In genomic region chr14:82390586-82390985, GRCh38 we compare ENCODE assay signal across 24 cellular contexts.
"Had no signal": no experiment of that assay in that cellular context is flagged by ENCODE, and none has a peak within 500 bp of the region (broad histone marks: within the 10 kb centered on the region; RNA-seq: fewer than 3 reads in every experiment).

No MANE protein-coding gene starts in this region.

- H3K4me3 ChIP-seq: neural progenitor cell, ovary, psoas muscle, right lobe of liver, sigmoid colon, stomach, thoracic aorta, thyroid gland, transverse colon, upper lobe of right lung, uterus had no signal

- FAIRE-seq: small intestine had no signal

- H3K9me3 ChIP-seq: ovary, psoas muscle, right lobe of liver, sigmoid colon, stomach, thoracic aorta, thyroid gland, transverse colon, upper lobe of right lung, uterus had no signal

- H3K27ac ChIP-seq: neural progenitor cell, ovary, psoas muscle, right lobe of liver, sigmoid colon, stomach, thoracic aorta, thyroid gland, transverse colon, upper lobe of right lung, uterus had no signal

- ATAC-seq: naive thymus-derived CD4-positive, alpha-beta T cell; natural killer cell; psoas muscle; right cardiac atrium; right lobe of liver; stimulated activated effector memory CD8-positive, alpha-beta T cell treated with anti-CD3 and anti-CD28 coated beads, Interleukin-12 subunit alpha, Interleukin-12 subunit beta, amount 100 ng/mL, for 72 hours; stimulated activated naive B cell treated with anti-CD40 and anti-IgM and Interleukin-4, amounts not matched to agents 10 μg/mL and 1 μg/mL and 100 μg/mL, for 72 hours; upper lobe of right lung had no signal

- H3K4me1 ChIP-seq: neural progenitor cell, psoas muscle, right lobe of liver, transverse colon, upper lobe of right lung, uterus had no signal

- H3K27me3 ChIP-seq: neural progenitor cell, ovary, right lobe of liver, sigmoid colon, stomach, thyroid gland, transverse colon, upper lobe of right lung, uterus had no signal

- H3K9ac ChIP-seq: neural progenitor cell had no signal

- DNase-seq: naive thymus-derived CD4-positive, alpha-beta T cell; natural killer cell; occipital lobe; ovary; posterior cingulate gyrus; psoas muscle; right cardiac atrium; right lobe of liver; sigmoid colon; small intestine; stimulated activated CD4-positive, alpha-beta T cell treated with anti-CD3 and anti-CD28 coated beads, Interleukin-15, amount 100 ng/mL, for 24 hours; stimulated activated CD4-positive, alpha-beta T cell treated with anti-CD3 and anti-CD28 coated beads, Interleukin-2, amount 100 ng/mL, for 24 hours; stimulated activated CD4-positive, alpha-beta T cell treated with anti-CD3 and anti-CD28 coated beads, Interleukin-2, amount 100 ng/mL, for 48 hours; stimulated activated CD4-positive, alpha-beta T cell treated with anti-CD3 and anti-CD28 coated beads, Interleukin-4, amount 100 ng/mL, for 24 hours; stimulated activated naive B cell treated with anti-CD40 and anti-IgM and Interleukin-4, amounts not matched to agents 10 μg/mL and 1 μg/mL and 100 μg/mL, for 72 hours; stimulated activated naive CD4-positive, alpha-beta T cell treated with Interleukin-2 at 50 U/mL for 16 hours; stomach; thyroid gland; transverse colon; upper lobe of right lung; uterus had no signal

- H3K36me3 ChIP-seq: neural progenitor cell, ovary, right lobe of liver, sigmoid colon, stomach, thoracic aorta, thyroid gland, transverse colon, upper lobe of right lung, uterus had no signal
